In the genomic region with DNA sequence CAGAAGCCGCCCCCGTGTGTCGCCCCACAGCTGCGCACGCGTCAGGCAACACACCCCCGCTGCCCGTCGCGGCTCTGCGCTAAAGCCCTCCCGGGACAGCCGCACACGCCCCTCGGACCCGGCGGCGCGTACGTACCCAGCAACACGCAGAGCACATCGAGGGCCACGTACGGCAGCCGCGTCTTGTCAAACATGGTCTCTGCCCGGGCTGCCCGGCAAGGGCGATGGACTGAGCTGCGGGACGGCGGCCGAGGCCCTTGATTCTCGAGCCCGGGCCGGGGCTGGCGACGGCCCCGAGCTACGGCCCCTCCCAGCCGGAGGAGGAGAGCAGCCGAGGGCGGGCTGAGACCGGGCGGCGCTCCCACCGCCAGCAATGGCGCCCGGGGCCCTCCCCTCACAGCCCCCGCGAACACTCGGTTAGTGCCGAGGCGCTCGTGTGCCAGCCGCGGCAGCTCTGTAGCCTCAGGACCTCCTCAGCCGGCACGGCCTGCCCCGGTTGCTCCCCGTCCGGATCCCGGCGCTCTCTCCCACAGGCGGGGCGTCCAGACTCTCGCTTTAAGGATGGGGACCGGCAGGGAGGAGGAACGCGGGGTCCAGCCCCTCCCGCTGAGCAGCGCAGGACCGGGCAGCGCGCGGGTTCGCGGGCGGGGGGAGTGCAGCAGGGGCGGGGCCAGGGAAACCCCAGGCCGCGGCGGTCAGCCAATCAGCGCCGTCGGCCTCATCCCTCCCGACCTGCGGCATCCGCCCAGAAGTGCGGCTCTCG, we compare ENCODE assay signal across 1 cellular context.
TF ChIP-seq lines count a peak whose summit lies in the region.

TSS of gene PLPP1 (minus strand) at position 529 of the 763 bp plus-strand sequence. CDS start at position 194, 335 bp downstream.

TF ChIP-seq in HCT116, 20 proteins besides CTCF, POLR2A, EP300 and RAD21 (continued from another document):
- TF ChIP-seq, protein P1, sequence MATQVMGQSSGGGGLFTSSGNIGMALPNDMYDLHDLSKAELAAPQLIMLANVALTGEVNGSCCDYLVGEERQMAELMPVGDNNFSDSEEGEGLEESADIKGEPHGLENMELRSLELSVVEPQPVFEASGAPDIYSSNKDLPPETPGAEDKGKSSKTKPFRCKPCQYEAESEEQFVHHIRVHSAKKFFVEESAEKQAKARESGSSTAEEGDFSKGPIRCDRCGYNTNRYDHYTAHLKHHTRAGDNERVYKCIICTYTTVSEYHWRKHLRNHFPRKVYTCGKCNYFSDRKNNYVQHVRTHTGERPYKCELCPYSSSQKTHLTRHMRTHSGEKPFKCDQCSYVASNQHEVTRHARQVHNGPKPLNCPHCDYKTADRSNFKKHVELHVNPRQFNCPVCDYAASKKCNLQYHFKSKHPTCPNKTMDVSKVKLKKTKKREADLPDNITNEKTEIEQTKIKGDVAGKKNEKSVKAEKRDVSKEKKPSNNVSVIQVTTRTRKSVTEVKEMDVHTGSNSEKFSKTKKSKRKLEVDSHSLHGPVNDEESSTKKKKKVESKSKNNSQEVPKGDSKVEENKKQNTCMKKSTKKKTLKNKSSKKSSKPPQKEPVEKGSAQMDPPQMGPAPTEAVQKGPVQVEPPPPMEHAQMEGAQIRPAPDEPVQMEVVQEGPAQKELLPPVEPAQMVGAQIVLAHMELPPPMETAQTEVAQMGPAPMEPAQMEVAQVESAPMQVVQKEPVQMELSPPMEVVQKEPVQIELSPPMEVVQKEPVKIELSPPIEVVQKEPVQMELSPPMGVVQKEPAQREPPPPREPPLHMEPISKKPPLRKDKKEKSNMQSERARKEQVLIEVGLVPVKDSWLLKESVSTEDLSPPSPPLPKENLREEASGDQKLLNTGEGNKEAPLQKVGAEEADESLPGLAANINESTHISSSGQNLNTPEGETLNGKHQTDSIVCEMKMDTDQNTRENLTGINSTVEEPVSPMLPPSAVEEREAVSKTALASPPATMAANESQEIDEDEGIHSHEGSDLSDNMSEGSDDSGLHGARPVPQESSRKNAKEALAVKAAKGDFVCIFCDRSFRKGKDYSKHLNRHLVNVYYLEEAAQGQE (IDR thresholded peaks at IDR 0.05; ENCODE audit: low read depth) = no peak
- peak; percentile 78 for TF ChIP-seq YY1 (IDR thresholded peaks at IDR 0.05; ENCODE audit: extremely low read depth, insufficient replicate concordance, low read depth, low read length)
- TF ChIP-seq POLR2AphosphoS5 (IDR thresholded peaks at IDR 0.05; ENCODE audit: low read depth, low read length) = peak; percentile 60; the same call in 1 of the 2 replicates
- TF ChIP-seq MAX (IDR thresholded peaks at IDR 0.05) = peak; percentile 87
- no peak for TF ChIP-seq FOSL1 (IDR thresholded peaks at IDR 0.05; ENCODE audit: low read depth)
- peak; percentile 48; the same call in 1 of the 2 replicates for TF ChIP-seq SIN3A (IDR thresholded peaks at IDR 0.05; ENCODE audit: low read depth)
- peak; percentile 19 for TF ChIP-seq TCF7L2 (IDR thresholded peaks at IDR 0.05; ENCODE audit: borderline replicate concordance, extremely low read depth, insufficient read depth, insufficient read length)
- TF ChIP-seq ELF1 (IDR thresholded peaks at IDR 0.05; ENCODE audit: borderline replicate concordance, low read depth) = no peak
- TF ChIP-seq EZH2 (IDR thresholded peaks at IDR 0.05) = no peak
TF ChIP-seq in HCT116: peak in this region for 8.
